Comparison of ENCODE assay signal across 16 cellular contexts in the genomic region with DNA sequence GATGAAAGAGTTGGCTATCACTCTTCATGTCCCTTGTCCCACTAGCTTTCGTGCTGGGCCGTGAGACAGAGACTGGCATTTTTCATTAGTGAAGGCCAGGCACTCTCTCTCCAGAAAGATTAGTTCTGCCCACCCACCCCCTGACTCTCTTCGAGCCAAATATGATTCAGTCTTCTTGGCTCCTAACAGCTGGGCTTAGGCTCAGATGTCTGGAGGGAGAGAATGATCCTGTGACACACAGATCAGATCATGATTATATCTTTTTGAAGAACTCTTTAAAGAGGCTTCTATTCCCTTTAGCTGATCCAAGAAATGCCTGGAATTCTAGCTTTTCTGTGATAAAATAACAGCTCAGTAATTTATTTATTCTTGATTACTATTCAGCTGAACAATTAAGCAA. TPM values are rescaled to one million over a fixed set of nuclear protein-coding genes. Genes with fewer than 3 reads are reported as not detected.
DNase-seq lines count a peak whose midpoint lies in the region; ATAC-seq and TF ChIP-seq lines count a peak whose summit lies in the region.
"Had no signal": no experiment of that assay in that cellular context is flagged by ENCODE, and none has a peak within 500 bp of the region (broad histone marks: within the 10 kb centered on the region; RNA-seq: fewer than 3 reads in every experiment).

No MANE protein-coding gene starts in this region.

- peak overlapping the region in 2 of 5 experiments; percentile 1 to 32 for H3K4me3 Mint-ChIP-seq in brain
- no peak overlapping the region for H3K4me3 Mint-ChIP-seq in mesothelial cell of epicardium
- H3K4me3 Mint-ChIP-seq: activated naive CD8-positive, alpha-beta T cell treated with anti-CD3 and anti-CD28 coated beads, Interleukin-2, amount 10 ng/mL, durations not matched to agents 7 days and 5 days; activated T-cell treated with anti-CD3 and anti-CD28 coated beads, Interleukin-2, amount 50 U/mL, for 72 hours; neural progenitor cell; stimulated activated naive CD8-positive, alpha-beta T cell treated with anti-CD3 and anti-CD28 coated beads, Interleukin-15, amount 100 ng/mL, for 72 hours had no signal

- H3K4me1 Mint-ChIP-seq in brain (peaks cover 48% of the 10 kb centered on the region), mesothelial cell of epicardium (peaks cover 17% of the 10 kb centered on the region)

- no peaks in the 10 kb centered on the region for H3K27me3 Mint-ChIP-seq in brain
- H3K27me3 Mint-ChIP-seq in mesothelial cell of epicardium (ENCODE audit: low read depth): peaks cover 25% of the 10 kb centered on the region
- H3K27me3 Mint-ChIP-seq: activated naive CD8-positive, alpha-beta T cell treated with anti-CD3 and anti-CD28 coated beads, Interleukin-2, amount 10 ng/mL, durations not matched to agents 7 days and 5 days; stimulated activated naive CD8-positive, alpha-beta T cell treated with anti-CD3 and anti-CD28 coated beads, Interleukin-15, amount 100 ng/mL, for 72 hours had no signal

- ATAC-seq in left cardiac atrium (peak; percentile 40 to 53), Right ventricle myocardium inferior (no peak), HG02798 (IDR thresholded peaks at IDR 0.05; ENCODE audit: poor library complexity, unreplicated experiment) (no peak)
- ATAC-seq: activated T-cell treated with anti-CD3 and anti-CD28 coated beads, Interleukin-2, amount 50 U/mL, for 72 hours; stimulated activated naive CD8-positive, alpha-beta T cell treated with anti-CD3 and anti-CD28 coated beads, Interleukin-15, amount 100 ng/mL, for 72 hours had no signal

- peak overlapping the region in 4 of 5 experiments; percentile 14 to 84 (median 52) for H3K27ac Mint-ChIP-seq in brain
- H3K27ac Mint-ChIP-seq in mesothelial cell of epicardium: peak overlapping the region; percentile 23
- H3K27ac Mint-ChIP-seq: activated T-cell treated with anti-CD3 and anti-CD28 coated beads, Interleukin-2, amount 50 U/mL, for 72 hours; neural progenitor cell had no signal

- no peaks in the 10 kb centered on the region for H3K36me3 Mint-ChIP-seq in brain
- no peaks in the 10 kb centered on the region for H3K36me3 Mint-ChIP-seq in mesothelial cell of epicardium
- H3K36me3 Mint-ChIP-seq: neural progenitor cell had no signal

- DNase-seq in left cardiac atrium (no peak), Right ventricle myocardium inferior (ENCODE audit: missing footprints) (no peak), mesothelial cell of epicardium (ENCODE audit: low spot score in 2 of 2, unreplicated experiment in 2 of 2) (no peak), HUDEP-2 (lab: John Stamatoyannopoulos, UW; ENCODE audit: unreplicated experiment in 76 of 76) (no peak), 8988T (no peak), nucleus accumbens (lab: John Stamatoyannopoulos, UW) (no peak)
- DNase-seq: activated CD4-positive, alpha-beta T cell treated with anti-CD3 and anti-CD28 coated beads, Interleukin-2, amount 50 U/mL, for 48 hours; activated naive CD8-positive, alpha-beta T cell treated with anti-CD3 and anti-CD28 coated beads, Interleukin-2, amount 10 ng/mL, durations not matched to agents 7 days and 5 days; activated T-cell treated with anti-CD3 and anti-CD28 coated beads, Interleukin-2, amount 50 U/mL, for 72 hours; NCI-H1694; stimulated activated naive CD8-positive, alpha-beta T cell treated with anti-CD3 and anti-CD28 coated beads, Interleukin-15, amount 100 ng/mL, for 72 hours; uterus had no signal

- TF ChIP-seq CTCF in brain (conservative IDR thresholded peaks at IDR 0.05) (no peak), mesothelial cell of epicardium (IDR thresholded peaks at IDR 0.05; ENCODE audit: unreplicated experiment) (no peak)

- H3K9me3 Mint-ChIP-seq in brain (peaks cover 0 to 10% (median 0%) of the 10 kb centered on the region in 5 experiments), mesothelial cell of epicardium (peaks cover 4% of the 10 kb centered on the region)

- intact Hi-C loops in left cardiac atrium (cut with DNase I): no loop called here
- intact Hi-C loops in Right ventricle myocardium inferior (cut with DNase I): no loop called here

RNA-seq across cellular contexts. Expression of a gene that starts 5.2 kb away (rescaled TPM):
- total RNA-seq in left cardiac atrium (10 to 100 TPM; 15.0 to 25.6 TPM), Right ventricle myocardium inferior (15.5 TPM), mesothelial cell of epicardium (47.2 to 56.2 TPM (median 52.4 TPM) in 3 replicates)
- polyA plus RNA-seq in brain (ENCODE audit: insufficient read depth, low read depth, low replicate concordance): 80.8 TPM
- total RNA-seq: NCI-H460 had no signal

Comparison
In these comparisons a context has a peak if more than half of its experiments do, and no peak if none do; other contexts are left out.
1. ATAC-seq: peak in left cardiac atrium (2 of 2); none in Right ventricle myocardium inferior (single experiment) and HG02798 (single experiment).